Comparison of ENCODE assay signal across 12 cellular contexts in genomic region chr9:133945977-133946753, GRCh38. TPM values are rescaled to one million over a fixed set of nuclear protein-coding genes. Genes with fewer than 3 reads are reported as not detected.
DNase-seq lines count a peak whose midpoint lies in the region; ATAC-seq and TF ChIP-seq lines count a peak whose summit lies in the region.
"Had no signal": no experiment of that assay in that cellular context is flagged by ENCODE, and none has a peak within 500 bp of the region (broad histone marks: within the 10 kb centered on the region; RNA-seq: fewer than 3 reads in every experiment).

No MANE protein-coding gene starts in this region.

- H3K36me3 ChIP-seq in BLaER1, result peaks cover 13% of the 10 kb centered on the region
- H3K36me3 ChIP-seq: neutrophil had no signal

- H3K9me3 ChIP-seq in BLaER1, result peaks cover 11% of the 10 kb centered on the region
- H3K9me3 ChIP-seq: body of pancreas, neutrophil had no signal

- H3K4me3 Mint-ChIP-seq in glutamatergic neuron (ENCODE audit: unreplicated experiment), result peak overlapping the region; percentile 59

- peak overlapping the region; percentile 42; the same call in 1 of the 2 replicates for H3K9ac ChIP-seq in BLaER1

- peak overlapping the region; percentile 43 for H3K27ac Mint-ChIP-seq in glutamatergic neuron (ENCODE audit: unreplicated experiment)

- peaks cover 52% of the 10 kb centered on the region for H3K4me1 Mint-ChIP-seq in glutamatergic neuron (ENCODE audit: low read depth, unreplicated experiment)

- no peaks in the 10 kb centered on the region for H3K27me3 ChIP-seq in BLaER1
- H3K27me3 ChIP-seq: body of pancreas, neutrophil had no signal

- peak; percentile 43 for ATAC-seq in HG03095 (IDR thresholded peaks at IDR 0.05; ENCODE audit: unreplicated experiment)
- ATAC-seq: body of pancreas, Panc1 had no signal

- H3K4me3 ChIP-seq in BLaER1, result peak overlapping the region; percentile 41; the same call in 1 of the 2 replicates
- H3K4me3 ChIP-seq: body of pancreas had no signal

- H3K36me3 Mint-ChIP-seq in glutamatergic neuron (ENCODE audit: unreplicated experiment), result no peaks in the 10 kb centered on the region

- peaks cover 16% of the 10 kb centered on the region for H3K27me3 Mint-ChIP-seq in glutamatergic neuron (ENCODE audit: unreplicated experiment)

- peak; percentile 4 for TF ChIP-seq POLR2A in GM19099 (IDR thresholded peaks at IDR 0.05; ENCODE audit: extremely low read depth, insufficient read length, low read depth)

- H3K4me2 ChIP-seq in BLaER1, result peak overlapping the region; percentile 90

- peaks cover 30% of the 10 kb centered on the region for H3K9me3 Mint-ChIP-seq in glutamatergic neuron (ENCODE audit: unreplicated experiment)

- H3K4me1 ChIP-seq in BLaER1, result peaks cover 99% of the 10 kb centered on the region

- H4K20me1 ChIP-seq in BLaER1, result peaks cover 64% of the 10 kb centered on the region; the same call in 1 of the 2 replicates

- DNase-seq in glutamatergic neuron (no peak), SHP77 (lab: John Stamatoyannopoulos, UW) (no peak), HPDE6-E6E7 (ENCODE audit: extremely low spot score) (no peak)
- DNase-seq in activated CD8-positive, alpha-beta memory T cell treated with anti-CD3 and anti-CD28 coated beads for 24 hours, result no peak
- no peak for DNase-seq in stimulated activated naive CD4-positive, alpha-beta T cell treated with Interleukin-2 at 50 U/mL for 16 hours (lab: John Stamatoyannopoulos, UW)
- DNase-seq: foreskin melanocyte had no signal

- TF ChIP-seq CTCF in glutamatergic neuron (IDR thresholded peaks at IDR 0.05; ENCODE audit: partially characterized antibody, unreplicated experiment), result no peak

- peak overlapping the region; percentile 71 for H3K27ac ChIP-seq in BLaER1
- H3K27ac ChIP-seq: neutrophil had no signal

RNA-seq across cellular contexts. Expression of gene VAV2, which starts 46.0 kb away (rescaled TPM):
- 270 TPM for total RNA-seq in glutamatergic neuron (ENCODE audit: unreplicated experiment)
